Comparison of ENCODE assay signal across 1 cellular context in genomic region chr12:132327351-132328171, GRCh38.
TF ChIP-seq lines count a peak whose summit lies in the region.

No MANE protein-coding gene starts in this region.

TF ChIP-seq in HEK293, 187 proteins besides CTCF, POLR2A, EP300 and RAD21 (continued from another document and continues in another):
- TF ChIP-seq, protein P1, sequence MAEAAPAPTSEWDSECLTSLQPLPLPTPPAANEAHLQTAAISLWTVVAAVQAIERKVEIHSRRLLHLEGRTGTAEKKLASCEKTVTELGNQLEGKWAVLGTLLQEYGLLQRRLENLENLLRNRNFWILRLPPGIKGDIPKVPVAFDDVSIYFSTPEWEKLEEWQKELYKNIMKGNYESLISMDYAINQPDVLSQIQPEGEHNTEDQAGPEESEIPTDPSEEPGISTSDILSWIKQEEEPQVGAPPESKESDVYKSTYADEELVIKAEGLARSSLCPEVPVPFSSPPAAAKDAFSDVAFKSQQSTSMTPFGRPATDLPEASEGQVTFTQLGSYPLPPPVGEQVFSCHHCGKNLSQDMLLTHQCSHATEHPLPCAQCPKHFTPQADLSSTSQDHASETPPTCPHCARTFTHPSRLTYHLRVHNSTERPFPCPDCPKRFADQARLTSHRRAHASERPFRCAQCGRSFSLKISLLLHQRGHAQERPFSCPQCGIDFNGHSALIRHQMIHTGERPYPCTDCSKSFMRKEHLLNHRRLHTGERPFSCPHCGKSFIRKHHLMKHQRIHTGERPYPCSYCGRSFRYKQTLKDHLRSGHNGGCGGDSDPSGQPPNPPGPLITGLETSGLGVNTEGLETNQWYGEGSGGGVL (tag by site-specific recombination; IDR thresholded peaks at IDR 0.05): no peak
- no peak for TF ChIP-seq ZNF174 (tag by site-specific recombination; IDR thresholded peaks at IDR 0.05)
- no peak for TF ChIP-seq IKZF3 (tag by site-specific recombination; IDR thresholded peaks at IDR 0.05)
- TF ChIP-seq ZNF768 (tag by site-specific recombination; IDR thresholded peaks at IDR 0.05): no peak
- no peak for TF ChIP-seq ZNF837 (tag by site-specific recombination; IDR thresholded peaks at IDR 0.05)
- no peak for TF ChIP-seq ZNF138 (tag by site-specific recombination; IDR thresholded peaks at IDR 0.05; ENCODE audit: borderline replicate concordance)
- peak; percentile 36; the same call in 1 of the 2 replicates for TF ChIP-seq ZNF394 (tag by site-specific recombination; IDR thresholded peaks at IDR 0.05; ENCODE audit: borderline replicate concordance)
- TF ChIP-seq ZNF549 (tag by site-specific recombination; IDR thresholded peaks at IDR 0.05): no peak
- TF ChIP-seq ZNF350 (tag by site-specific recombination; IDR thresholded peaks at IDR 0.05): no peak
- TF ChIP-seq ZNF596 (tag by site-specific recombination; IDR thresholded peaks at IDR 0.05): no peak
- TF ChIP-seq ZNF354C (tag by site-specific recombination; IDR thresholded peaks at IDR 0.05; ENCODE audit: borderline replicate concordance, low read depth): no peak
- 0 out of 2 replicates have a peak, but pooled peaks have one; percentile 10 for TF ChIP-seq ZIC2 (tag by site-specific recombination; IDR thresholded peaks at IDR 0.05)
- TF ChIP-seq ZNF433 (tag by site-specific recombination; IDR thresholded peaks at IDR 0.05; ENCODE audit: low read depth): no peak
- TF ChIP-seq ZNF707 (tag by site-specific recombination; IDR thresholded peaks at IDR 0.05): no peak
- TF ChIP-seq SP2 (tag by site-specific recombination; IDR thresholded peaks at IDR 0.05): no peak
- TF ChIP-seq ZNF121 (tag by site-specific recombination; IDR thresholded peaks at IDR 0.05): no peak
- no peak for TF ChIP-seq ZNF529 (tag by site-specific recombination; IDR thresholded peaks at IDR 0.05; ENCODE audit: insufficient replicate concordance)
- TF ChIP-seq, protein P2, sequence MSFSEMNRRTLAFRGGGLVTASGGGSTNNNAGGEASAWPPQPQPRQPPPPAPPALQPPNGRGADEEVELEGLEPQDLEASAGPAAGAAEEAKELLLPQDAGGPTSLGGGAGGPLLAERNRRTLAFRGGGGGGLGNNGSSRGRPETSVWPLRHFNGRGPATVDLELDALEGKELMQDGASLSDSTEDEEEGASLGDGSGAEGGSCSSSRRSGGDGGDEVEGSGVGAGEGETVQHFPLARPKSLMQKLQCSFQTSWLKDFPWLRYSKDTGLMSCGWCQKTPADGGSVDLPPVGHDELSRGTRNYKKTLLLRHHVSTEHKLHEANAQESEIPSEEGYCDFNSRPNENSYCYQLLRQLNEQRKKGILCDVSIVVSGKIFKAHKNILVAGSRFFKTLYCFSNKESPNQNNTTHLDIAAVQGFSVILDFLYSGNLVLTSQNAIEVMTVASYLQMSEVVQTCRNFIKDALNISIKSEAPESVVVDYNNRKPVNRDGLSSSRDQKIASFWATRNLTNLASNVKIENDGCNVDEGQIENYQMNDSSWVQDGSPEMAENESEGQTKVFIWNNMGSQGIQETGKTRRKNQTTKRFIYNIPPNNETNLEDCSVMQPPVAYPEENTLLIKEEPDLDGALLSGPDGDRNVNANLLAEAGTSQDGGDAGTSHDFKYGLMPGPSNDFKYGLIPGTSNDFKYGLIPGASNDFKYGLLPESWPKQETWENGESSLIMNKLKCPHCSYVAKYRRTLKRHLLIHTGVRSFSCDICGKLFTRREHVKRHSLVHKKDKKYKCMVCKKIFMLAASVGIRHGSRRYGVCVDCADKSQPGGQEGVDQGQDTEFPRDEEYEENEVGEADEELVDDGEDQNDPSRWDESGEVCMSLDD (tag by site-specific recombination; IDR thresholded peaks at IDR 0.05): no peak
- no peak for TF ChIP-seq ZFP37 (tag by site-specific recombination; IDR thresholded peaks at IDR 0.05)
- no peak for TF ChIP-seq ZBTB26 (tag by site-specific recombination; optimal IDR thresholded peaks at IDR 0.05)
- TF ChIP-seq GFI1B (tag by site-specific recombination; IDR thresholded peaks at IDR 0.05): no peak
- TF ChIP-seq REPIN1 (tag by site-specific recombination; IDR thresholded peaks at IDR 0.05; ENCODE audit: low read depth): no peak
- TF ChIP-seq ZSCAN16 (tag by site-specific recombination; IDR thresholded peaks at IDR 0.05): no peak
- no peak for TF ChIP-seq ZNF521 (tag by site-specific recombination; IDR thresholded peaks at IDR 0.05)
- TF ChIP-seq REST (tag by site-specific recombination; IDR thresholded peaks at IDR 0.05): no peak
- TF ChIP-seq ZNF654 (tag by site-specific recombination; IDR thresholded peaks at IDR 0.05; ENCODE audit: low read depth): no peak
- no peak for TF ChIP-seq ZNF114 (tag by site-specific recombination; IDR thresholded peaks at IDR 0.05)
- TF ChIP-seq, protein P3, sequence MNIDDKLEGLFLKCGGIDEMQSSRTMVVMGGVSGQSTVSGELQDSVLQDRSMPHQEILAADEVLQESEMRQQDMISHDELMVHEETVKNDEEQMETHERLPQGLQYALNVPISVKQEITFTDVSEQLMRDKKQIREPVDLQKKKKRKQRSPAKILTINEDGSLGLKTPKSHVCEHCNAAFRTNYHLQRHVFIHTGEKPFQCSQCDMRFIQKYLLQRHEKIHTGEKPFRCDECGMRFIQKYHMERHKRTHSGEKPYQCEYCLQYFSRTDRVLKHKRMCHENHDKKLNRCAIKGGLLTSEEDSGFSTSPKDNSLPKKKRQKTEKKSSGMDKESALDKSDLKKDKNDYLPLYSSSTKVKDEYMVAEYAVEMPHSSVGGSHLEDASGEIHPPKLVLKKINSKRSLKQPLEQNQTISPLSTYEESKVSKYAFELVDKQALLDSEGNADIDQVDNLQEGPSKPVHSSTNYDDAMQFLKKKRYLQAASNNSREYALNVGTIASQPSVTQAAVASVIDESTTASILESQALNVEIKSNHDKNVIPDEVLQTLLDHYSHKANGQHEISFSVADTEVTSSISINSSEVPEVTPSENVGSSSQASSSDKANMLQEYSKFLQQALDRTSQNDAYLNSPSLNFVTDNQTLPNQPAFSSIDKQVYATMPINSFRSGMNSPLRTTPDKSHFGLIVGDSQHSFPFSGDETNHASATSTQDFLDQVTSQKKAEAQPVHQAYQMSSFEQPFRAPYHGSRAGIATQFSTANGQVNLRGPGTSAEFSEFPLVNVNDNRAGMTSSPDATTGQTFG (tag by site-specific recombination; IDR thresholded peaks at IDR 0.05; ENCODE audit: borderline replicate concordance): no peak
- no peak for TF ChIP-seq ZNF843 (tag by site-specific recombination; IDR thresholded peaks at IDR 0.05)
- TF ChIP-seq ZNF391 (tag by site-specific recombination; IDR thresholded peaks at IDR 0.05; ENCODE audit: borderline replicate concordance, low read depth): no peak
- TF ChIP-seq TSHZ1 (tag by site-specific recombination; IDR thresholded peaks at IDR 0.05; ENCODE audit: borderline replicate concordance): no peak
- TF ChIP-seq EGR2 (tag by site-specific recombination; IDR thresholded peaks at IDR 0.05; ENCODE audit: low read depth): peak; percentile 97
- TF ChIP-seq ZNF324 (tag by site-specific recombination; IDR thresholded peaks at IDR 0.05): no peak
- TF ChIP-seq ZNF18 (tag by site-specific recombination; IDR thresholded peaks at IDR 0.05): no peak
- no peak for TF ChIP-seq ZNF157 (tag by site-specific recombination; IDR thresholded peaks at IDR 0.05)
- no peak for TF ChIP-seq ZNF404 (tag by site-specific recombination; IDR thresholded peaks at IDR 0.05)
- peak; percentile 77 for TF ChIP-seq ZNF600 (tag by site-specific recombination; IDR thresholded peaks at IDR 0.05)
- no peak for TF ChIP-seq ZNF747 (tag by site-specific recombination; IDR thresholded peaks at IDR 0.05)
- no peak for TF ChIP-seq ZNF701 (tag by site-specific recombination; IDR thresholded peaks at IDR 0.05)
- TF ChIP-seq ZNF704 (tag by site-specific recombination; IDR thresholded peaks at IDR 0.05): no peak
- no peak for TF ChIP-seq ZNF530 (tag by site-specific recombination; IDR thresholded peaks at IDR 0.05; ENCODE audit: low read depth)
- no peak for TF ChIP-seq GLI4 (tag by site-specific recombination; IDR thresholded peaks at IDR 0.05)
- TF ChIP-seq KLF8 (tag by site-specific recombination; IDR thresholded peaks at IDR 0.05): no peak
- TF ChIP-seq YY2 (tag by site-specific recombination; IDR thresholded peaks at IDR 0.05): no peak
- no peak for TF ChIP-seq SCRT2 (tag by site-specific recombination; IDR thresholded peaks at IDR 0.05)
- TF ChIP-seq ZNF488 (tag by site-specific recombination; IDR thresholded peaks at IDR 0.05): no peak
- no peak for TF ChIP-seq BCL11B (tag by site-specific recombination; IDR thresholded peaks at IDR 0.05; ENCODE audit: low read depth)
- TF ChIP-seq ZBTB8A (tag by site-specific recombination; IDR thresholded peaks at IDR 0.05): peak; percentile 35; the same call in 1 of the 2 replicates
